ENCODE assay signal across 20 cellular contexts in the genomic region with DNA sequence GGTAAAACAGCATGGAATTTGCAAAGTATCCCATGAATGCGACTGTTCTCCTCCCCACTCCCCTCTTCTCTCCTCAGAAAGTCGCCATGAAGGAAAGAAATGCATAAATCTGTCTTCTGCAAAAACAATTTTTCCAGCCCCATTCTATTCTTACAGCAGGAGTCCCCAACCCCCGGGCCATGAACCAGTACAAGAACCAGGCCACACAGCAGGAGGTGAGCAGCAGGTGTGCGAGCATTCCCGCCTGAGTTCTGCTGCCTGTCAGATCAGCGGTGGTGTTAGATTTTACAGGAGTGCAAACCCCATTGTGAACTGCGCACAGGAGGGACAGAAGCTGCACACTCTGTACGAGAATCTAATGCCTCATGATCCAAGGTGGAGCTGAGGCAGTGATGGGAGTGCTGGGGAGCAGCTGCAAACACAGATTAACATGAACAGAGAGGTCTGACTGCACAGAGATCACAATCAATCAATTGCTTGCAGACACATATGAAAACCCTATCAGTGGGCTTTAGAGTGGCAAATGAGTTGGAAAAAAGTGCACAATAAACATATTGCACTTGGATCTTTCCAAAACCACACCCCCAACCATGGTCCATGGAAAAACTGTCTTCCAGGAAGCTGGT.
"Had no signal": no experiment of that assay in that cellular context is flagged by ENCODE, and none has a peak within 500 bp of the region (broad histone marks: within the 10 kb centered on the region; RNA-seq: fewer than 3 reads in every experiment).

No MANE protein-coding gene starts in this region.

- H3K4me3 ChIP-seq: cardiac muscle cell had no signal

- H3K27ac ChIP-seq: brain microvascular endothelial cell, cardiac muscle cell, KMS-11 had no signal

- H3K36me3 ChIP-seq: brain microvascular endothelial cell, cardiac muscle cell had no signal

- H3K9ac ChIP-seq: KMS-11 had no signal

- H3K27me3 ChIP-seq: brain microvascular endothelial cell, cardiac muscle cell had no signal

- DNase-seq: activated B cell treated with CpG ODN at 0.5 μM for 24 hours; activated CD4-positive, alpha-beta memory T cell treated with anti-CD3 and anti-CD28 coated beads for 36 hours; activated CD4-positive, alpha-beta T cell treated with anti-CD3 and anti-CD28 coated beads for 1 hour; activated CD4-positive, alpha-beta T cell treated with anti-CD3 and anti-CD28 coated beads, Interleukin-2, amount 10 ng/mL, durations not matched to agents 24 days and 14 days; activated CD8-positive, alpha-beta memory T cell treated with anti-CD3 and anti-CD28 coated beads for 24 hours; activated gamma-delta T cell; activated naive CD4-positive, alpha-beta T cell treated with anti-CD3 and anti-CD28 coated beads for 36 hours; activated naive CD8-positive, alpha-beta T cell treated with anti-CD3 and anti-CD28 coated beads for 36 hours; activated T-cell treated with anti-CD3 and anti-CD28 coated beads, Interleukin-2, amount 50 U/mL, for 48 hours; brain microvascular endothelial cell; NCI-H1092; NCI-H1436; NCI-H1930; NCI-H2107; NCI-H446 treated with DMSO at 0.1 percent for 48 hours; NCI-H526 treated with DMSO at 0.1 percent for 48 hours; RPMI8226; T-helper 9 cell had no signal

- H3K4me2 ChIP-seq: KMS-11 had no signal
